Comparison of ENCODE assay signal across 11 cellular contexts in the genomic region with DNA sequence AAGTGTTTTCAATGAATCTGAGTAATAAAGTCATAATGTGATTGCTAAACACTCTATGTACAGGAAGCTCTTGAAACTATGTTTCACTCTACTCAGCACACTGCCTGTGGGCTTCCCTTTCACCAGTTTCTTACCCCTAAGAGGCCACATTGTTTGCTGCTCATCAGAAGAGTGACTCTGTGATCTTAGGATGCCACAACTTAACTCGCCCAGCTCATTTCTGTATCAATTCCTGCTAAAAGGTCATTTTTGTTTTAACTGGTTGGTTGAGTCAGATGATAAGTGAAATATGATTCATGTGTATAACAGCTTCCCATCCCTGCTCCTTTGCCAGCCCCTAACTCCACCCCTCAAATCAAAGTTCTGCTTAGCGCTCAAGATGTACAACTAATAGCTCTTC. TPM values are rescaled to one million over a fixed set of nuclear protein-coding genes. Genes with fewer than 3 reads are reported as not detected.
DNase-seq lines count a peak whose midpoint lies in the region; ATAC-seq and TF ChIP-seq lines count a peak whose summit lies in the region.
"Had no signal": no experiment of that assay in that cellular context is flagged by ENCODE, and none has a peak within 500 bp of the region (broad histone marks: within the 10 kb centered on the region; RNA-seq: fewer than 3 reads in every experiment).

No MANE protein-coding gene starts in this region.

- H3K79me2 ChIP-seq in fibroblast of lung (ENCODE audit: control insufficient read depth, insufficient read depth, low read length) (no peaks in the 10 kb centered on the region), PC-3 (ENCODE audit: low read length) (no peaks in the 10 kb centered on the region)

- H3K4me1 ChIP-seq in fibroblast of lung (ENCODE audit: control insufficient read depth, extremely low read depth, insufficient read depth, low read length) (no peaks in the 10 kb centered on the region), PC-3 (ENCODE audit: insufficient read depth, low read length) (no peaks in the 10 kb centered on the region), psoas muscle (no peaks in the 10 kb centered on the region)

- no peak overlapping the region for H3K4me3 Mint-ChIP-seq in immature natural killer cell

- H3K36me3 Mint-ChIP-seq in immature natural killer cell: no peaks in the 10 kb centered on the region

- H3K27me3 ChIP-seq in fibroblast of lung (ENCODE audit: control insufficient read depth, insufficient read depth, low read length) (no peaks in the 10 kb centered on the region), PC-3 (ENCODE audit: low read length) (peaks cover 29% of the 10 kb centered on the region), psoas muscle (ENCODE audit: insufficient read depth in 3 of 3, low read length in 2 of 3) (no peaks in the 10 kb centered on the region)

- H3K9me3 Mint-ChIP-seq in immature natural killer cell: no peaks in the 10 kb centered on the region

- H4K20me1 ChIP-seq in fibroblast of lung (ENCODE audit: control insufficient read depth, extremely low read depth, insufficient read depth, low read length): no peaks in the 10 kb centered on the region
- no peaks in the 10 kb centered on the region for H4K20me1 ChIP-seq in PC-3 (ENCODE audit: low read length)

- no peak overlapping the region for H3K4me2 ChIP-seq in fibroblast of lung (ENCODE audit: extremely low read depth, insufficient read depth, low read length)
- no peak overlapping the region for H3K4me2 ChIP-seq in PC-3 (ENCODE audit: low read length)

- peak; percentile 87 for ATAC-seq in GM18517 (IDR thresholded peaks at IDR 0.05; ENCODE audit: unreplicated experiment)
- ATAC-seq in GM21526 (IDR thresholded peaks at IDR 0.05; ENCODE audit: low FRiP score, unreplicated experiment): peak; percentile 93
- ATAC-seq in HG03442 (IDR thresholded peaks at IDR 0.05; ENCODE audit: unreplicated experiment): peak; percentile 98
- no peak for ATAC-seq in PC-3
- ATAC-seq in psoas muscle: no peak

- H3K4me3 ChIP-seq in fibroblast of lung (replicated peaks in 1 of 4; ENCODE audit: control extremely low read depth in 1 of 4, insufficient read depth in 1 of 4, low read depth in 3 of 4, low read length in 4 of 4) (no peak overlapping the region), PC-3 (ENCODE audit: low read length) (no peak overlapping the region), psoas muscle (no peak overlapping the region)

- intact Hi-C loops in PC-3 (cut with micrococcal nuclease): no loop called here
- intact Hi-C loops in psoas muscle (cut with DNase I): no loop called here

- no peaks in the 10 kb centered on the region for H3K9me2 ChIP-seq in PC-3 (replicated peaks; ENCODE audit: low read length)

- CTCF ChIA-PET in PC-3 (lab: Charles Lee): no interaction called here

- H3K27me3 Mint-ChIP-seq in immature natural killer cell (ENCODE audit: low read depth in 3 of 3): peaks cover 5 to 12% (median 9%) of the 10 kb centered on the region in 3 donors

- H2AFZ ChIP-seq in fibroblast of lung (ENCODE audit: low read length) (no peak overlapping the region), PC-3 (ENCODE audit: low read length) (no peak overlapping the region)

- no peaks in the 10 kb centered on the region for H3K4me1 Mint-ChIP-seq in immature natural killer cell

- no TSS peak for BruUV-seq in PC-3 (replicated peaks; lab: Mats Ljungman, UMichigan)

- WGBS in psoas muscle, 3 donors: 73 to 85% (median 76%) methylated on average over 2 of the region's 2 CpGs

- H3K27ac Mint-ChIP-seq in immature natural killer cell: no peak overlapping the region

- peak; percentile 30 to 32 for DNase-seq in fibroblast of lung (ENCODE audit: low read depth in 2 of 2)
- no peak for DNase-seq in PC-3
- no peak for DNase-seq in immature natural killer cell
- no peak for DNase-seq in cortex of kidney (lab: John Stamatoyannopoulos, UW)
- no peak for DNase-seq in psoas muscle
- DNase-seq: NCI-H1417 treated with DMSO at 0.1 percent for 48 hours, nucleus accumbens had no signal

- POLR2A ChIA-PET in PC-3 (lab: Charles Lee; ENCODE audit: unreplicated experiment): no interaction called here

- no peaks in the 10 kb centered on the region for H3K36me3 ChIP-seq in fibroblast of lung (ENCODE audit: control insufficient read depth, insufficient read depth, low read length)
- no peaks in the 10 kb centered on the region for H3K36me3 ChIP-seq in PC-3 (ENCODE audit: low read depth, low read length)
- no peaks in the 10 kb centered on the region for H3K36me3 ChIP-seq in psoas muscle (ENCODE audit: insufficient read depth in 1 of 2, low read depth in 1 of 2)

- H3K9ac ChIP-seq in fibroblast of lung (ENCODE audit: insufficient read depth, low read length) (no peak overlapping the region), PC-3 (ENCODE audit: low read length) (no peak overlapping the region)

- no peaks in the 10 kb centered on the region for H3F3A ChIP-seq in PC-3 (ENCODE audit: low read length, unreplicated experiment)

- H3K9me3 ChIP-seq in fibroblast of lung (ENCODE audit: control insufficient read depth, insufficient read depth, low read depth, low read length): no peaks in the 10 kb centered on the region
- no peaks in the 10 kb centered on the region for H3K9me3 ChIP-seq in PC-3 (ENCODE audit: low read length)
- no peaks in the 10 kb centered on the region for H3K9me3 ChIP-seq in psoas muscle

- H3K27ac ChIP-seq in fibroblast of lung (ENCODE audit: insufficient read depth, low read length) (no peak overlapping the region), PC-3 (ENCODE audit: low read length) (no peak overlapping the region), psoas muscle (no peak overlapping the region)

- TF ChIP-seq CTCF in fibroblast of lung (conservative IDR thresholded peaks at IDR 0.05 in 1 of 2, IDR thresholded peaks at IDR 0.05 in 1 of 2; ENCODE audit: low read depth in 1 of 2, low read length in 2 of 2) (no peak), PC-3 (conservative IDR thresholded peaks at IDR 0.05; ENCODE audit: low read depth, low read length) (no peak), psoas muscle (IDR thresholded peaks at IDR 0.05) (no peak)

RNA-seq across cellular contexts. Expression of a gene that starts 9.8 kb away (rescaled TPM):
- total RNA-seq in fibroblast of lung (7.4 and 8.1 TPM in 2 replicates), PC-3 (2014; rRNA removed) (24.2 and 34.0 TPM in 2 replicates), psoas muscle (100 to 1,000 TPM in 1 of 4 donors, 10 to 100 TPM in 3; 61.3 to 113 (median 79.7) TPM)
- polyA plus RNA-seq in fibroblast of lung (25.9 and 33.3 TPM in 2 replicates), immature natural killer cell (10 to 100 TPM; 36.4 to 86.2 (median 56.6) TPM), psoas muscle (100 to 1,000 TPM in 1 of 3 donors, 10 to 100 TPM in 2; 67.9 to 130 (median 75.7) TPM)
- 21.6 and 25.9 TPM in 2 replicates for polyA plus RNA-seq in fibroblast of lung (2012)
- 2.2 TPM in 1 of 2 replicates, not detected in the other for polyA minus RNA-seq in fibroblast of lung (ENCODE audit: low replicate concordance)

RNA-seq across cellular contexts. Expression of a gene that starts 17.0 kb away (rescaled TPM):
- total RNA-seq in fibroblast of lung (0.17 TPM in 1 of 2 replicates, not detected in the other), PC-3 (2014; rRNA removed) (not detected in 2 replicates), psoas muscle (under 1 TPM; 0.29 to 0.97 (median 0.37) TPM)
- polyA plus RNA-seq in fibroblast of lung (0.08 TPM in 1 of 2 replicates, not detected in the other), immature natural killer cell (1 to 10 TPM in 1 of 3 donors, under 1 TPM in 2; 0.13 to 1.0 (median 0.66) TPM), psoas muscle (under 1 TPM; 0.03 to 0.25 (median 0.25) TPM)
- not detected in 2 replicates for polyA plus RNA-seq in fibroblast of lung (2012)
- 0.08 TPM in 1 of 2 replicates, not detected in the other for polyA minus RNA-seq in fibroblast of lung (ENCODE audit: low replicate concordance)
- total RNA-seq: fibroblast of villous mesenchyme had no signal

Comparison
In these comparisons a context has a peak if more than half of its experiments do, and no peak if none do; other contexts are left out.
1. ATAC-seq: peak in GM18517 (single experiment), GM21526 (single experiment) and HG03442 (single experiment); none in PC-3 (single experiment) and psoas muscle (0 of 4).
2. DNase-seq: peak in fibroblast of lung (2 of 2); none in PC-3 (single experiment), immature natural killer cell (0 of 3), cortex of kidney (single experiment) and psoas muscle (0 of 2).